Comparison of ENCODE assay signal across 34 cellular contexts in genomic region chr3:89713196-89713595, GRCh38.
"Had no signal": no experiment of that assay in that cellular context is flagged by ENCODE, and none has a peak within 500 bp of the region (broad histone marks: within the 10 kb centered on the region; RNA-seq: fewer than 3 reads in every experiment).

No MANE protein-coding gene starts in this region.

- H3K4me3 ChIP-seq: MG63 had no signal

- H3K9ac ChIP-seq: KMS-11 had no signal

- H3K27me3 ChIP-seq: MG63 had no signal

- H3K4me2 ChIP-seq: KMS-11 had no signal

- H3K36me3 ChIP-seq: MG63 had no signal

- H3K9me3 ChIP-seq: MG63 had no signal

- DNase-seq: Karpas-422, Kasumi-1, MG63, MM.1S, MV-4-11, NCI-H1048, NCI-H1092, NCI-H1092 treated with DMSO at 0.1 percent for 48 hours, NCI-H1105, NCI-H1105 treated with DMSO at 0.1 percent for 48 hours, NCI-H1417, NCI-H1417 treated with DMSO at 0.1 percent for 48 hours, NCI-H1436, NCI-H1436 treated with DMSO at 0.1 percent for 48 hours, NCI-H146, NCI-H1694, NCI-H1694 treated with DMSO at 0.1 percent for 48 hours, NCI-H187, NCI-H187 treated with DMSO at 0.1 percent for 48 hours, NCI-H1930, NCI-H2029, NCI-H2029 treated with DMSO at 0.1 percent for 48 hours, NCI-H2081, NCI-H2081 treated with DMSO at 0.1 percent for 48 hours, NCI-H2107, NCI-H2171, NCI-H2171 treated with DMSO at 0.1 percent for 48 hours, NCI-H2227 treated with DMSO at 0.1 percent for 48 hours, NCI-H226, NCI-H345, NCI-H446, NCI-H446 treated with DMSO at 0.1 percent for 48 hours, NCI-H510A had no signal

- H3K27ac ChIP-seq: KMS-11 had no signal
